Comparison of ENCODE assay signal across 3 cellular contexts in genomic region chr17:79791354-79792123, GRCh38.
TF ChIP-seq lines count a peak whose summit lies in the region.

No MANE protein-coding gene starts in this region.

TF ChIP-seq in HEK293, 187 proteins besides CTCF, POLR2A, EP300 and RAD21:
- TF ChIP-seq ZSCAN16 (tag by site-specific recombination; IDR thresholded peaks at IDR 0.05) (no peak), ZNF629 (tag by site-specific recombination; IDR thresholded peaks at IDR 0.05) (no peak), OSR2 (tag by site-specific recombination; IDR thresholded peaks at IDR 0.05) (no peak), EGR2 (tag by site-specific recombination; IDR thresholded peaks at IDR 0.05; ENCODE audit: low read depth) (peak; percentile 39; the same call in 1 of the 2 replicates), ZNF24 (tag by site-specific recombination; IDR thresholded peaks at IDR 0.05) (no peak), ZFHX2 (tag by site-specific recombination; conservative IDR thresholded peaks at IDR 0.05) (peak; percentile 31)
TF ChIP-seq in HEK293: peak in this region for 2.

TF ChIP-seq in endothelial cell of umbilical vein, 7 proteins besides CTCF, POLR2A, EP300 and RAD21:
- TF ChIP-seq GATA2 (IDR thresholded peaks at IDR 0.05; ENCODE audit: insufficient read depth, insufficient read length, low read depth, low read length): no peak
- no peak for TF ChIP-seq FOS (IDR thresholded peaks at IDR 0.05; ENCODE audit: borderline replicate concordance, insufficient read depth, low read length)
- TF ChIP-seq EZH2 (IDR thresholded peaks at IDR 0.05; ENCODE audit: borderline replicate concordance, low read depth, low read length, severe bottlenecking): peak; percentile 99
- no peak for TF ChIP-seq MYC (IDR thresholded peaks at IDR 0.05; ENCODE audit: low read depth, low read length)
- TF ChIP-seq POLR2AphosphoS5 (IDR thresholded peaks at IDR 0.05; ENCODE audit: insufficient read depth, low read depth, low read length): no peak
- no peak for TF ChIP-seq MAX (IDR thresholded peaks at IDR 0.05; ENCODE audit: insufficient read depth, insufficient read length)
- no peak for TF ChIP-seq JUN (IDR thresholded peaks at IDR 0.05; ENCODE audit: borderline replicate concordance, insufficient read depth, insufficient read length, low read depth)

TF ChIP-seq in GM12891, 5 proteins besides CTCF, POLR2A, EP300 and RAD21:
- TF ChIP-seq POLR2AphosphoS5 (IDR thresholded peaks at IDR 0.05; ENCODE audit: low read depth, low read length) (no peak), POU2F2 (IDR thresholded peaks at IDR 0.05; ENCODE audit: low read depth, low read length) (no peak), PAX5 (IDR thresholded peaks at IDR 0.05; ENCODE audit: insufficient read depth, low read length, severe bottlenecking) (no peak), SPI1 (IDR thresholded peaks at IDR 0.05; ENCODE audit: low read depth, low read length) (no peak), TAF1 (IDR thresholded peaks at IDR 0.05; ENCODE audit: low read depth, low read length) (no peak)
TF ChIP-seq in GM12891: peak in this region for 0.
